Comparison of ENCODE assay signal across 9 cellular contexts in genomic region chr3:14598143-14598569, GRCh38. TPM values are rescaled to one million over a fixed set of nuclear protein-coding genes. Genes with fewer than 3 reads are reported as not detected.
DNase-seq lines count a peak whose midpoint lies in the region; ATAC-seq lines count a peak whose summit lies in the region.
"Had no signal": no experiment of that assay in that cellular context is flagged by ENCODE, and none has a peak within 500 bp of the region (broad histone marks: within the 10 kb centered on the region; RNA-seq: fewer than 3 reads in every experiment).

No MANE protein-coding gene starts in this region.

- DNase-seq in CD1c-positive myeloid dendritic cell (ENCODE audit: extremely low spot score): peak; percentile 18
- peak; percentile 32 for DNase-seq in M059J (ENCODE audit: low read depth)
- peak in 2 of 3 experiments; percentile 11 to 24 for DNase-seq in activated CD8-positive, alpha-beta memory T cell treated with anti-CD3 and anti-CD28 coated beads for 48 hours (ENCODE audit: low read depth in 2 of 3, low spot score in 2 of 3)
- peak; percentile 30 for DNase-seq in fibroblast of peridontal ligament (ENCODE audit: extremely low read depth)
- DNase-seq in stimulated activated CD4-positive, alpha-beta T cell treated with anti-CD3 and anti-CD28 coated beads, Interleukin-4, amount 100 ng/mL, for 48 hours (ENCODE audit: low read depth in 2 of 2): peak; percentile 33 to 63
- no peak for DNase-seq in cerebellum (ENCODE audit: low spot score)
- DNase-seq in right cardiac atrium: no peak

- H3K4me3 ChIP-seq in right cardiac atrium (ENCODE audit: low read length): no peak overlapping the region
- H3K4me3 ChIP-seq: skin epidermis had no signal

- H3K27ac ChIP-seq in right cardiac atrium (ENCODE audit: low read length): no peak overlapping the region
- H3K27ac ChIP-seq: skin epidermis had no signal

- intact Hi-C loops in right cardiac atrium (cut with DNase I): no loop called here

- 15% methylated on average over 9 of the region's 9 CpGs for WGBS in right cardiac atrium

- H3K27me3 ChIP-seq in right cardiac atrium (ENCODE audit: control insufficient read depth, insufficient read depth): no peaks in the 10 kb centered on the region

- H3K9me3 ChIP-seq in right cardiac atrium (ENCODE audit: control insufficient read depth, low read length): no peaks in the 10 kb centered on the region

- H3K4me1 ChIP-seq in right cardiac atrium (ENCODE audit: control insufficient read depth, insufficient read depth, low read length): no peaks in the 10 kb centered on the region

- ATAC-seq in GM19455 (IDR thresholded peaks at IDR 0.05; ENCODE audit: unreplicated experiment) (no peak), right cardiac atrium (no peak)

RNA-seq across cellular contexts. Expression of gene CCDC174, which starts 53.4 kb away (rescaled TPM):
- total RNA-seq in M059J (2014; rRNA removed; shearing (Covaris generic)): 6.1 and 6.2 TPM in 2 replicates
- total RNA-seq in cerebellum: 13.9 TPM
- total RNA-seq in right cardiac atrium: 10 to 100 TPM in 3 of 4 donors, 1 to 10 TPM in 1; 9.3 to 18.3 (median 11.2) TPM
- 9.8 TPM for polyA plus RNA-seq in right cardiac atrium

RNA-seq across cellular contexts. Expression of gene GRIP2, which starts 58.0 kb away (rescaled TPM):
- total RNA-seq in M059J (2014; rRNA removed; shearing (Covaris generic)): 6.8 and 7.6 TPM in 2 replicates
- total RNA-seq in cerebellum (4.2 TPM), right cardiac atrium (10 to 100 TPM in 3 of 4 donors, 1 to 10 TPM in 1; 8.7 to 14.5 (median 13.0) TPM)
- polyA plus RNA-seq in right cardiac atrium: 9.9 TPM

Comparison
In these comparisons a context has a peak if more than half of its experiments do, and no peak if none do; other contexts are left out.
1. DNase-seq: peak in CD1c-positive myeloid dendritic cell (single experiment), M059J (single experiment), activated CD8-positive, alpha-beta memory T cell treated with anti-CD3 and anti-CD28 coated beads for 48 hours (2 of 3), fibroblast of peridontal ligament (single experiment) and stimulated activated CD4-positive, alpha-beta T cell treated with anti-CD3 and anti-CD28 coated beads, Interleukin-4, amount 100 ng/mL, for 48 hours (2 of 2); none in cerebellum (single experiment) and right cardiac atrium (0 of 3).